Comparison of ENCODE assay signal across 1 cellular context in genomic region chr16:80573700-80574120, GRCh38.
TF ChIP-seq lines count a peak whose summit lies in the region.

No MANE protein-coding gene starts in this region.

TF ChIP-seq in HEK293, 187 proteins besides CTCF, POLR2A, EP300 and RAD21 (continued from another document and continues in another):
- TF ChIP-seq ZNF280C (tag by site-specific recombination; IDR thresholded peaks at IDR 0.05) (no peak), WT1 (tag by site-specific recombination; IDR thresholded peaks at IDR 0.05) (peak; percentile 83), ATF2 (tag by site-specific recombination; IDR thresholded peaks at IDR 0.05; ENCODE audit: low read depth) (0 out of 2 replicates have a peak, but pooled peaks have one; percentile 17), ZNF112 (tag by site-specific recombination; IDR thresholded peaks at IDR 0.05) (no peak), ZNF18 (tag by site-specific recombination; IDR thresholded peaks at IDR 0.05) (peak; percentile 84), ZNF354C (tag by site-specific recombination; IDR thresholded peaks at IDR 0.05; ENCODE audit: borderline replicate concordance, low read depth) (no peak), ZNF335 (tag by site-specific recombination; conservative IDR thresholded peaks at IDR 0.05) (peak; percentile 90), ZNF398 (tag by site-specific recombination; IDR thresholded peaks at IDR 0.05) (peak; percentile 75), ZNF530 (tag by site-specific recombination; IDR thresholded peaks at IDR 0.05; ENCODE audit: low read depth) (no peak), ZNF133 (tag by site-specific recombination; IDR thresholded peaks at IDR 0.05) (no peak), GLI2 (tag by site-specific recombination; IDR thresholded peaks at IDR 0.05; ENCODE audit: borderline replicate concordance, low read depth) (no peak; the same call in 1 of the 2 replicates), INSM2 (tag by site-specific recombination; IDR thresholded peaks at IDR 0.05) (peak; percentile 62), ZNF768 (tag by site-specific recombination; IDR thresholded peaks at IDR 0.05) (no peak), ZNF311 (tag by site-specific recombination; IDR thresholded peaks at IDR 0.05; ENCODE audit: borderline replicate concordance) (no peak), ZNF610 (tag by site-specific recombination; IDR thresholded peaks at IDR 0.05; ENCODE audit: borderline replicate concordance) (peak; percentile 66; the same call in 1 of the 2 replicates), ZNF677 (tag by site-specific recombination; IDR thresholded peaks at IDR 0.05) (no peak), ZNF600 (tag by site-specific recombination; IDR thresholded peaks at IDR 0.05) (no peak), ZNF48 (tag by site-specific recombination; IDR thresholded peaks at IDR 0.05) (no peak), BCL11A (tag by site-specific recombination; IDR thresholded peaks at IDR 0.05; ENCODE audit: low read depth) (no peak), ZNF621 (tag by site-specific recombination; IDR thresholded peaks at IDR 0.05) (no peak), OSR2 (tag by site-specific recombination; IDR thresholded peaks at IDR 0.05) (0 out of 2 replicates have a peak, but pooled peaks have one; percentile 49), ZNF629 (tag by site-specific recombination; IDR thresholded peaks at IDR 0.05) (peak; percentile 75), ZNF830 (tag by site-specific recombination; IDR thresholded peaks at IDR 0.05; ENCODE audit: low read depth) (no peak), ZNF785 (tag by site-specific recombination; IDR thresholded peaks at IDR 0.05) (no peak), ZNF692 (tag by site-specific recombination; IDR thresholded peaks at IDR 0.05) (peak; percentile 80), ZNF114 (tag by site-specific recombination; IDR thresholded peaks at IDR 0.05) (no peak), ZNF488 (tag by site-specific recombination; IDR thresholded peaks at IDR 0.05) (no peak), ZNF302 (tag by site-specific recombination; IDR thresholded peaks at IDR 0.05; ENCODE audit: low read depth) (no peak), ZNF148 (tag by site-specific recombination; IDR thresholded peaks at IDR 0.05; ENCODE audit: borderline replicate concordance) (no peak), ZBTB17 (tag by site-specific recombination; IDR thresholded peaks at IDR 0.05) (peak; percentile 51; the same call in 1 of the 2 replicates), ZNF792 (tag by site-specific recombination; IDR thresholded peaks at IDR 0.05) (no peak), ZNF350 (tag by site-specific recombination; IDR thresholded peaks at IDR 0.05) (no peak), ZFP37 (tag by site-specific recombination; IDR thresholded peaks at IDR 0.05) (no peak), ZIC2 (tag by site-specific recombination; IDR thresholded peaks at IDR 0.05) (peak; percentile 96), ZNF16 (tag by site-specific recombination; IDR thresholded peaks at IDR 0.05; ENCODE audit: low read depth) (no peak), SETDB1 (IDR thresholded peaks at IDR 0.05; ENCODE audit: insufficient read length, low read length) (no peak), PRDM10 (tag by site-specific recombination; IDR thresholded peaks at IDR 0.05) (peak; percentile 75), ZNF658 (tag by site-specific recombination; IDR thresholded peaks at IDR 0.05) (no peak)
